Comparison of ENCODE assay signal across 8 cellular contexts in genomic region chr16:24041834-24042631, GRCh38.
DNase-seq lines count a peak whose midpoint lies in the region; ATAC-seq lines count a peak whose summit lies in the region.

No MANE protein-coding gene starts in this region.

- peak overlapping the region in 1 of 2 donors; percentile 62 for H3K27ac Mint-ChIP-seq in effector memory CD8-positive, alpha-beta T cell

- no peaks in the 10 kb centered on the region for H3K27me3 Mint-ChIP-seq in effector memory CD8-positive, alpha-beta T cell

- no peaks in the 10 kb centered on the region for H3K9me3 Mint-ChIP-seq in effector memory CD8-positive, alpha-beta T cell

- peaks cover 53% of the 10 kb centered on the region for H3K36me3 Mint-ChIP-seq in effector memory CD8-positive, alpha-beta T cell (ENCODE audit: insufficient read depth)

- H3K4me1 Mint-ChIP-seq in effector memory CD8-positive, alpha-beta T cell (ENCODE audit: low read depth in 2 of 2), result peaks cover 19% of the 10 kb centered on the region in 2 donors

- ATAC-seq in HG02938 (IDR thresholded peaks at IDR 0.05; ENCODE audit: unreplicated experiment) (peak; percentile 91), GM18873 (IDR thresholded peaks at IDR 0.05; ENCODE audit: low FRiP score, unreplicated experiment) (no peak)
- ATAC-seq in effector memory CD8-positive, alpha-beta T cell (replicated peaks), result peak; percentile 99

- no peak overlapping the region for H3K4me3 Mint-ChIP-seq in effector memory CD8-positive, alpha-beta T cell

- DNase-seq in GDM1 (lab: John Stamatoyannopoulos, UW) (peak; percentile 9), NCI-H748 (lab: John Stamatoyannopoulos, UW; ENCODE audit: unreplicated experiment) (peak; percentile 54), midbrain (lab: John Stamatoyannopoulos, UW) (peak; percentile 79)
- peak; percentile 84 to 90 for DNase-seq in activated CD4-positive, alpha-beta T cell treated with anti-CD3 and anti-CD28 coated beads, Interleukin-2, amount 50 U/mL, for 48 hours
- peak; percentile 79 to 83 (median 80) for DNase-seq in effector memory CD8-positive, alpha-beta T cell
- peak; percentile 74 for DNase-seq in stimulated activated CD8-positive, alpha-beta memory T cell treated with anti-CD3 and anti-CD28 coated beads, Interleukin-4, amount 100 ng/mL, for 24 hours (ENCODE audit: low read depth)

Comparison
In these comparisons a context has a peak if more than half of its experiments do, and no peak if none do; other contexts are left out.
1. DNase-seq: peak in every context shown above with its lines; median percentile 87 in activated CD4-positive, alpha-beta T cell treated with anti-CD3 and anti-CD28 coated beads, Interleukin-2, amount 50 U/mL, for 48 hours; 80 in effector memory CD8-positive, alpha-beta T cell; 79 in midbrain; 74 in stimulated activated CD8-positive, alpha-beta memory T cell treated with anti-CD3 and anti-CD28 coated beads, Interleukin-4, amount 100 ng/mL, for 24 hours; 54 in NCI-H748; 9 in GDM1.